Comparison of ENCODE assay signal across 2 cellular contexts in the genomic region with DNA sequence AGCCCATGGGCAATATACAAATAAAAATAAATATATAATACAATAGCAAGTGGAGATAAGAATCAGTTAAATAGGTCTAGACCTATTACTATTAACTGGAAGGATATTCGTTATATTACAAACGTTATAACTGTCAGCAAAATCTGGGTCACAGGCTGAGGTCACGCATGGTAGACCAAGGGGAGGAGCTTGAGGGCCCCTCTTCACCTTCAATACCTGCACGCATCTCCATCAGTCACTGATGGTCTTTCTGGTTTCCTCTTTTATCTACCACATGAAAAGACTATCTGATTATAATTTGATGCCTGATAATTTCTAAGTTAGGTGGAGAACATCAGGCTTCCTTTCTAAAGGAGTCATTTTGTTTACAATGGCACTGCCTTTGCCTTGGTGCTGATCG.
TF ChIP-seq lines count a peak whose summit lies in the region.

No MANE protein-coding gene starts in this region.

TF ChIP-seq in A549, 52 proteins besides CTCF, POLR2A, EP300 and RAD21:
- TF ChIP-seq, protein P1, sequence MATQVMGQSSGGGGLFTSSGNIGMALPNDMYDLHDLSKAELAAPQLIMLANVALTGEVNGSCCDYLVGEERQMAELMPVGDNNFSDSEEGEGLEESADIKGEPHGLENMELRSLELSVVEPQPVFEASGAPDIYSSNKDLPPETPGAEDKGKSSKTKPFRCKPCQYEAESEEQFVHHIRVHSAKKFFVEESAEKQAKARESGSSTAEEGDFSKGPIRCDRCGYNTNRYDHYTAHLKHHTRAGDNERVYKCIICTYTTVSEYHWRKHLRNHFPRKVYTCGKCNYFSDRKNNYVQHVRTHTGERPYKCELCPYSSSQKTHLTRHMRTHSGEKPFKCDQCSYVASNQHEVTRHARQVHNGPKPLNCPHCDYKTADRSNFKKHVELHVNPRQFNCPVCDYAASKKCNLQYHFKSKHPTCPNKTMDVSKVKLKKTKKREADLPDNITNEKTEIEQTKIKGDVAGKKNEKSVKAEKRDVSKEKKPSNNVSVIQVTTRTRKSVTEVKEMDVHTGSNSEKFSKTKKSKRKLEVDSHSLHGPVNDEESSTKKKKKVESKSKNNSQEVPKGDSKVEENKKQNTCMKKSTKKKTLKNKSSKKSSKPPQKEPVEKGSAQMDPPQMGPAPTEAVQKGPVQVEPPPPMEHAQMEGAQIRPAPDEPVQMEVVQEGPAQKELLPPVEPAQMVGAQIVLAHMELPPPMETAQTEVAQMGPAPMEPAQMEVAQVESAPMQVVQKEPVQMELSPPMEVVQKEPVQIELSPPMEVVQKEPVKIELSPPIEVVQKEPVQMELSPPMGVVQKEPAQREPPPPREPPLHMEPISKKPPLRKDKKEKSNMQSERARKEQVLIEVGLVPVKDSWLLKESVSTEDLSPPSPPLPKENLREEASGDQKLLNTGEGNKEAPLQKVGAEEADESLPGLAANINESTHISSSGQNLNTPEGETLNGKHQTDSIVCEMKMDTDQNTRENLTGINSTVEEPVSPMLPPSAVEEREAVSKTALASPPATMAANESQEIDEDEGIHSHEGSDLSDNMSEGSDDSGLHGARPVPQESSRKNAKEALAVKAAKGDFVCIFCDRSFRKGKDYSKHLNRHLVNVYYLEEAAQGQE (IDR thresholded peaks at IDR 0.05): no peak
- TF ChIP-seq MAZ (IDR thresholded peaks at IDR 0.05; ENCODE audit: borderline replicate concordance, low read depth, low read length) (no peak), CHD4 (IDR thresholded peaks at IDR 0.05; ENCODE audit: borderline replicate concordance) (no peak), TFCP2L1 (CRISPR knock-in tag; IDR thresholded peaks at IDR 0.05) (no peak), RNF2 (IDR thresholded peaks at IDR 0.05; ENCODE audit: borderline replicate concordance, low read depth) (no peak), RCOR1 (IDR thresholded peaks at IDR 0.05; ENCODE audit: low read depth, low read length) (no peak), SMC3 (IDR thresholded peaks at IDR 0.05) (no peak), EHF (CRISPR knock-in tag; IDR thresholded peaks at IDR 0.05) (no peak), GATA3 (IDR thresholded peaks at IDR 0.05; ENCODE audit: borderline replicate concordance) (no peak), ZNF302 (CRISPR knock-in tag; IDR thresholded peaks at IDR 0.05) (no peak), PHF8 (IDR thresholded peaks at IDR 0.05; ENCODE audit: borderline replicate concordance, low read depth) (no peak), FOXS1 (CRISPR knock-in tag; IDR thresholded peaks at IDR 0.05) (no peak), NPAS2 (CRISPR knock-in tag; IDR thresholded peaks at IDR 0.05; ENCODE audit: borderline replicate concordance) (no peak), HOXB13 (CRISPR knock-in tag; IDR thresholded peaks at IDR 0.05; ENCODE audit: low read depth) (no peak)
- TF ChIP-seq, protein P2, sequence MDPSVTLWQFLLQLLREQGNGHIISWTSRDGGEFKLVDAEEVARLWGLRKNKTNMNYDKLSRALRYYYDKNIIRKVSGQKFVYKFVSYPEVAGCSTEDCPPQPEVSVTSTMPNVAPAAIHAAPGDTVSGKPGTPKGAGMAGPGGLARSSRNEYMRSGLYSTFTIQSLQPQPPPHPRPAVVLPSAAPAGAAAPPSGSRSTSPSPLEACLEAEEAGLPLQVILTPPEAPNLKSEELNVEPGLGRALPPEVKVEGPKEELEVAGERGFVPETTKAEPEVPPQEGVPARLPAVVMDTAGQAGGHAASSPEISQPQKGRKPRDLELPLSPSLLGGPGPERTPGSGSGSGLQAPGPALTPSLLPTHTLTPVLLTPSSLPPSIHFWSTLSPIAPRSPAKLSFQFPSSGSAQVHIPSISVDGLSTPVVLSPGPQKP (IDR thresholded peaks at IDR 0.05; ENCODE audit: low read depth, low read length): no peak
- TF ChIP-seq, protein P3, sequence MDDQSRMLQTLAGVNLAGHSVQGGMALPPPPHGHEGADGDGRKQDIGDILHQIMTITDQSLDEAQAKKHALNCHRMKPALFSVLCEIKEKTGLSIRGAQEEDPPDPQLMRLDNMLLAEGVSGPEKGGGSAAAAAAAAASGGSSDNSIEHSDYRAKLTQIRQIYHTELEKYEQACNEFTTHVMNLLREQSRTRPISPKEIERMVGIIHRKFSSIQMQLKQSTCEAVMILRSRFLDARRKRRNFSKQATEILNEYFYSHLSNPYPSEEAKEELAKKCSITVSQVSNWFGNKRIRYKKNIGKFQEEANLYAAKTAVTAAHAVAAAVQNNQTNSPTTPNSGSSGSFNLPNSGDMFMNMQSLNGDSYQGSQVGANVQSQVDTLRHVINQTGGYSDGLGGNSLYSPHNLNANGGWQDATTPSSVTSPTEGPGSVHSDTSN (IDR thresholded peaks at IDR 0.05): no peak
- TF ChIP-seq, protein P4, sequence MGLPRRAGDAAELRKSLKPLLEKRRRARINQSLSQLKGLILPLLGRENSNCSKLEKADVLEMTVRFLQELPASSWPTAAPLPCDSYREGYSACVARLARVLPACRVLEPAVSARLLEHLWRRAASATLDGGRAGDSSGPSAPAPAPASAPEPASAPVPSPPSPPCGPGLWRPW (IDR thresholded peaks at IDR 0.05): no peak

TF ChIP-seq in H1, 55 proteins besides CTCF, POLR2A, EP300 and RAD21:
- TF ChIP-seq ASH2L (IDR thresholded peaks at IDR 0.05; ENCODE audit: low read length): no peak
- no peak for TF ChIP-seq CTBP2 (IDR thresholded peaks at IDR 0.05; ENCODE audit: borderline replicate concordance, insufficient read depth, insufficient read length, low read length)
- no peak for TF ChIP-seq CBX8 (IDR thresholded peaks at IDR 0.05; ENCODE audit: borderline replicate concordance, low read depth, low read length)
- TF ChIP-seq, protein P5, sequence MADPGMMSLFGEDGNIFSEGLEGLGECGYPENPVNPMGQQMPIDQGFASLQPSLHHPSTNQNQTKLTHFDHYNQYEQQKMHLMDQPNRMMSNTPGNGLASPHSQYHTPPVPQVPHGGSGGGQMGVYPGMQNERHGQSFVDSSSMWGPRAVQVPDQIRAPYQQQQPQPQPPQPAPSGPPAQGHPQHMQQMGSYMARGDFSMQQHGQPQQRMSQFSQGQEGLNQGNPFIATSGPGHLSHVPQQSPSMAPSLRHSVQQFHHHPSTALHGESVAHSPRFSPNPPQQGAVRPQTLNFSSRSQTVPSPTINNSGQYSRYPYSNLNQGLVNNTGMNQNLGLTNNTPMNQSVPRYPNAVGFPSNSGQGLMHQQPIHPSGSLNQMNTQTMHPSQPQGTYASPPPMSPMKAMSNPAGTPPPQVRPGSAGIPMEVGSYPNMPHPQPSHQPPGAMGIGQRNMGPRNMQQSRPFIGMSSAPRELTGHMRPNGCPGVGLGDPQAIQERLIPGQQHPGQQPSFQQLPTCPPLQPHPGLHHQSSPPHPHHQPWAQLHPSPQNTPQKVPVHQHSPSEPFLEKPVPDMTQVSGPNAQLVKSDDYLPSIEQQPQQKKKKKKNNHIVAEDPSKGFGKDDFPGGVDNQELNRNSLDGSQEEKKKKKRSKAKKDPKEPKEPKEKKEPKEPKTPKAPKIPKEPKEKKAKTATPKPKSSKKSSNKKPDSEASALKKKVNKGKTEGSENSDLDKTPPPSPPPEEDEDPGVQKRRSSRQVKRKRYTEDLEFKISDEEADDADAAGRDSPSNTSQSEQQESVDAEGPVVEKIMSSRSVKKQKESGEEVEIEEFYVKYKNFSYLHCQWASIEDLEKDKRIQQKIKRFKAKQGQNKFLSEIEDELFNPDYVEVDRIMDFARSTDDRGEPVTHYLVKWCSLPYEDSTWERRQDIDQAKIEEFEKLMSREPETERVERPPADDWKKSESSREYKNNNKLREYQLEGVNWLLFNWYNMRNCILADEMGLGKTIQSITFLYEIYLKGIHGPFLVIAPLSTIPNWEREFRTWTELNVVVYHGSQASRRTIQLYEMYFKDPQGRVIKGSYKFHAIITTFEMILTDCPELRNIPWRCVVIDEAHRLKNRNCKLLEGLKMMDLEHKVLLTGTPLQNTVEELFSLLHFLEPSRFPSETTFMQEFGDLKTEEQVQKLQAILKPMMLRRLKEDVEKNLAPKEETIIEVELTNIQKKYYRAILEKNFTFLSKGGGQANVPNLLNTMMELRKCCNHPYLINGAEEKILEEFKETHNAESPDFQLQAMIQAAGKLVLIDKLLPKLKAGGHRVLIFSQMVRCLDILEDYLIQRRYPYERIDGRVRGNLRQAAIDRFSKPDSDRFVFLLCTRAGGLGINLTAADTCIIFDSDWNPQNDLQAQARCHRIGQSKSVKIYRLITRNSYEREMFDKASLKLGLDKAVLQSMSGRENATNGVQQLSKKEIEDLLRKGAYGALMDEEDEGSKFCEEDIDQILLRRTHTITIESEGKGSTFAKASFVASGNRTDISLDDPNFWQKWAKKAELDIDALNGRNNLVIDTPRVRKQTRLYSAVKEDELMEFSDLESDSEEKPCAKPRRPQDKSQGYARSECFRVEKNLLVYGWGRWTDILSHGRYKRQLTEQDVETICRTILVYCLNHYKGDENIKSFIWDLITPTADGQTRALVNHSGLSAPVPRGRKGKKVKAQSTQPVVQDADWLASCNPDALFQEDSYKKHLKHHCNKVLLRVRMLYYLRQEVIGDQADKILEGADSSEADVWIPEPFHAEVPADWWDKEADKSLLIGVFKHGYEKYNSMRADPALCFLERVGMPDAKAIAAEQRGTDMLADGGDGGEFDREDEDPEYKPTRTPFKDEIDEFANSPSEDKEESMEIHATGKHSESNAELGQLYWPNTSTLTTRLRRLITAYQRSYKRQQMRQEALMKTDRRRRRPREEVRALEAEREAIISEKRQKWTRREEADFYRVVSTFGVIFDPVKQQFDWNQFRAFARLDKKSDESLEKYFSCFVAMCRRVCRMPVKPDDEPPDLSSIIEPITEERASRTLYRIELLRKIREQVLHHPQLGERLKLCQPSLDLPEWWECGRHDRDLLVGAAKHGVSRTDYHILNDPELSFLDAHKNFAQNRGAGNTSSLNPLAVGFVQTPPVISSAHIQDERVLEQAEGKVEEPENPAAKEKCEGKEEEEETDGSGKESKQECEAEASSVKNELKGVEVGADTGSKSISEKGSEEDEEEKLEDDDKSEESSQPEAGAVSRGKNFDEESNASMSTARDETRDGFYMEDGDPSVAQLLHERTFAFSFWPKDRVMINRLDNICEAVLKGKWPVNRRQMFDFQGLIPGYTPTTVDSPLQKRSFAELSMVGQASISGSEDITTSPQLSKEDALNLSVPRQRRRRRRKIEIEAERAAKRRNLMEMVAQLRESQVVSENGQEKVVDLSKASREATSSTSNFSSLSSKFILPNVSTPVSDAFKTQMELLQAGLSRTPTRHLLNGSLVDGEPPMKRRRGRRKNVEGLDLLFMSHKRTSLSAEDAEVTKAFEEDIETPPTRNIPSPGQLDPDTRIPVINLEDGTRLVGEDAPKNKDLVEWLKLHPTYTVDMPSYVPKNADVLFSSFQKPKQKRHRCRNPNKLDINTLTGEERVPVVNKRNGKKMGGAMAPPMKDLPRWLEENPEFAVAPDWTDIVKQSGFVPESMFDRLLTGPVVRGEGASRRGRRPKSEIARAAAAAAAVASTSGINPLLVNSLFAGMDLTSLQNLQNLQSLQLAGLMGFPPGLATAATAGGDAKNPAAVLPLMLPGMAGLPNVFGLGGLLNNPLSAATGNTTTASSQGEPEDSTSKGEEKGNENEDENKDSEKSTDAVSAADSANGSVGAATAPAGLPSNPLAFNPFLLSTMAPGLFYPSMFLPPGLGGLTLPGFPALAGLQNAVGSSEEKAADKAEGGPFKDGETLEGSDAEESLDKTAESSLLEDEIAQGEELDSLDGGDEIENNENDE (IDR thresholded peaks at IDR 0.05; ENCODE audit: insufficient replicate concordance, low read length): no peak
- no peak for TF ChIP-seq HDAC2 (IDR thresholded peaks at IDR 0.05; ENCODE audit: borderline replicate concordance in 1 of 2, low read depth in 2 of 2, low read length in 2 of 2)
- no peak for TF ChIP-seq CHD2 (IDR thresholded peaks at IDR 0.05; ENCODE audit: low read length)
- TF ChIP-seq EGR1 (IDR thresholded peaks at IDR 0.05; ENCODE audit: borderline replicate concordance, low read depth, low read length): no peak
- no peak for TF ChIP-seq POLR2AphosphoS5 (IDR thresholded peaks at IDR 0.05; ENCODE audit: low read depth, low read length)
- no peak for TF ChIP-seq FOSL1 (IDR thresholded peaks at IDR 0.05; ENCODE audit: insufficient read depth, low read depth, low read length)
- TF ChIP-seq RBBP5 (IDR thresholded peaks at IDR 0.05; ENCODE audit: borderline replicate concordance, low read depth, low read length): no peak
- no peak for TF ChIP-seq BRCA1 (IDR thresholded peaks at IDR 0.05; ENCODE audit: low read depth, low read length)
- no peak for TF ChIP-seq KDM4A (IDR thresholded peaks at IDR 0.05; ENCODE audit: low read depth, low read length, severe bottlenecking)
- TF ChIP-seq EZH2 (IDR thresholded peaks at IDR 0.05; ENCODE audit: low read depth, low read length, severe bottlenecking): no peak
- no peak for TF ChIP-seq CREB1 (IDR thresholded peaks at IDR 0.05)
- no peak for TF ChIP-seq NANOG (IDR thresholded peaks at IDR 0.05; ENCODE audit: insufficient read depth, low read depth, low read length, poor library complexity, severe bottlenecking)
- TF ChIP-seq ZNF274 (IDR thresholded peaks at IDR 0.05; ENCODE audit: borderline replicate concordance, extremely low read depth, low read length): no peak
- TF ChIP-seq CEBPB (IDR thresholded peaks at IDR 0.05; ENCODE audit: low read depth, low read length): no peak
